In genomic region chr5:53035868-53036381, GRCh38 we compare ENCODE assay signal across 11 cellular contexts. TPM values are rescaled to one million over a fixed set of nuclear protein-coding genes. Genes with fewer than 3 reads are reported as not detected.
DNase-seq lines count a peak whose midpoint lies in the region; TF ChIP-seq lines count a peak whose summit lies in the region.
"Had no signal": no experiment of that assay in that cellular context is flagged by ENCODE, and none has a peak within 500 bp of the region (broad histone marks: within the 10 kb centered on the region; RNA-seq: fewer than 3 reads in every experiment).

No MANE protein-coding gene starts in this region.

- 42 to 62% methylated on average over 2 of the region's 2 CpGs for WGBS in transverse colon (ENCODE audit: low coverage in 1 of 2), 2 donors

- H3K36me3 ChIP-seq in transverse colon = no peaks in the 10 kb centered on the region

- no peak overlapping the region for H3K4me3 ChIP-seq in epithelial cell of proximal tubule (ENCODE audit: low read depth, low read length)
- no peak overlapping the region for H3K4me3 ChIP-seq in transverse colon

- in situ Hi-C loops in GM13976 (cut with MboI; ENCODE audit: low sequenced_read_pairs, unreplicated experiment) = no loop called here
- in situ Hi-C loops in transverse colon (cut with MboI; ENCODE audit: low pct_ligation_motif_present in 1 of 4, low pct_unique_long_range_greater_than_20kb in 1 of 4, low sequenced_read_pairs in 3 of 4) = no loop called here

- no peaks in the 10 kb centered on the region for H3K27me3 ChIP-seq in transverse colon

- intact Hi-C loops in transverse colon (cut with DNase I; ENCODE audit: low total_unique reads) = no loop called here

- no peak for TF ChIP-seq EP300 in transverse colon (IDR thresholded peaks at IDR 0.05; ENCODE audit: low read depth)

- no peaks in the 10 kb centered on the region for H3K9me3 ChIP-seq in transverse colon

- peak; percentile 21 for DNase-seq in GM13976 (ENCODE audit: low spot score)
- peak; percentile 1 to 16 for DNase-seq in NCI-H526 (lab: John Stamatoyannopoulos, UW)
- no peak for DNase-seq in epithelial cell of proximal tubule (ENCODE audit: low read depth)
- DNase-seq in NCI-H2171 (lab: John Stamatoyannopoulos, UW) = no peak
- no peak for DNase-seq in transverse colon
- DNase-seq in nucleus accumbens (lab: John Stamatoyannopoulos, UW) = no peak
- DNase-seq in NCI-H2107 treated with DMSO at 0.1 percent for 48 hours (lab: John Stamatoyannopoulos, UW; ENCODE audit: unreplicated experiment) = no peak
- DNase-seq: activated CD4-positive, CD25-positive, alpha-beta regulatory T cell treated with anti-CD3 and anti-CD28 coated beads, Interleukin-2, amount 50 U/mL, for 72 hours; foreskin melanocyte; stimulated activated CD4-positive, alpha-beta T cell treated with anti-CD3 and anti-CD28 coated beads, Interleukin-4, amount 100 ng/mL, for 1 hour had no signal

- no peak for TF ChIP-seq POLR2A in transverse colon (IDR thresholded peaks at IDR 0.05)

- TF ChIP-seq CTCF in 22Rv1 (IDR thresholded peaks at IDR 0.05) (peak; percentile 62), GM13976 (IDR thresholded peaks at IDR 0.05; ENCODE audit: borderline replicate concordance, control extremely low read depth, extremely low read depth, insufficient read depth, missing control alignments) (peak; percentile 20), epithelial cell of proximal tubule (conservative IDR thresholded peaks at IDR 0.05; ENCODE audit: low read depth, low read length) (peak; percentile 67), transverse colon (IDR thresholded peaks at IDR 0.05) (peak in 1 of 5 experiments; percentile 23)

- H3K27ac ChIP-seq in 22Rv1 (no peak overlapping the region), transverse colon (no peak overlapping the region)

- peaks cover 9 to 35% (median 16%) of the 10 kb centered on the region in 4 donors for H3K4me1 ChIP-seq in transverse colon

RNA-seq across cellular contexts. Expression of gene ITGA2, which starts 46.8 kb away (rescaled TPM):
- 14.1 and 28.1 TPM in 2 replicates for total RNA-seq in epithelial cell of proximal tubule
- 10 to 100 TPM in 1 of 4 donors, 1 to 10 TPM in 3; 1.5 to 10.1 (median 8.7) TPM for total RNA-seq in transverse colon

Comparison
In these comparisons a context has a peak if more than half of its experiments do, and no peak if none do; other contexts are left out.
1. DNase-seq: peak in GM13976 (single experiment) and NCI-H526 (2 of 2); none in epithelial cell of proximal tubule (single experiment), NCI-H2171 (single experiment), transverse colon (single experiment), nucleus accumbens (0 of 56) and NCI-H2107 treated with DMSO at 0.1 percent for 48 hours (single experiment).